8 cellular contexts compared by ENCODE assay signal in genomic region chr22:38203855-38204497, GRCh38. TPM values are rescaled to one million over a fixed set of nuclear protein-coding genes. Genes with fewer than 3 reads are reported as not detected.
DNase-seq lines count a peak whose midpoint lies in the region; ATAC-seq and TF ChIP-seq lines count a peak whose summit lies in the region.

No MANE protein-coding gene starts in this region.

- H3K4me3 ChIP-seq in esophagus muscularis mucosa (peak overlapping the region in 3 of 4 donors; percentile 73 to 92 (median 84)), gastrocnemius medialis (peak overlapping the region in 3 of 4 donors; percentile 73 to 91 (median 86))

- peaks cover 0 to 10% (median 0%) of the 10 kb centered on the region in 4 donors for H3K27me3 ChIP-seq in esophagus muscularis mucosa
- H3K27me3 ChIP-seq in gastrocnemius medialis: no peaks in the 10 kb centered on the region

- ATAC-seq in gastrocnemius medialis: no peak
- no peak for ATAC-seq in GM18519 (IDR thresholded peaks at IDR 0.05; ENCODE audit: low FRiP score, unreplicated experiment)

- 89% methylated on average over 3 of the region's 3 CpGs for WGBS in esophagus muscularis mucosa

- no peak for TF ChIP-seq EP300 in esophagus muscularis mucosa (IDR thresholded peaks at IDR 0.05)

- peak; percentile 72 for DNase-seq in EH (ENCODE audit: low read depth)
- DNase-seq in RKO (ENCODE audit: low spot score): peak; percentile 53
- no peak for DNase-seq in esophagus muscularis mucosa (ENCODE audit: extremely low spot score)
- no peak for DNase-seq in gastrocnemius medialis
- DNase-seq in 8988T: no peak
- DNase-seq in NCI-H2029 treated with DMSO at 0.1 percent for 48 hours (lab: John Stamatoyannopoulos, UW): no peak
- no peak for DNase-seq in stimulated activated CD4-positive, alpha-beta T cell treated with anti-CD3 and anti-CD28 coated beads, Interleukin-12 subunit alpha, Interleukin-12 subunit beta, amount 100 ng/mL, for 4 hours

- H3K27ac ChIP-seq in esophagus muscularis mucosa (replicated peaks in 1 of 4): peak overlapping the region; percentile 93 to 100 (median 99)
- H3K27ac ChIP-seq in gastrocnemius medialis: peak overlapping the region; percentile 95 to 100 (median 96)

- TF ChIP-seq CTCF in esophagus muscularis mucosa (IDR thresholded peaks at IDR 0.05) (no peak), gastrocnemius medialis (IDR thresholded peaks at IDR 0.05 in 4 of 5, conservative IDR thresholded peaks at IDR 0.05 in 1 of 5) (no peak)

- H3K4me1 ChIP-seq in esophagus muscularis mucosa: peaks cover 24 to 42% (median 42%) of the 10 kb centered on the region in 4 donors
- peaks cover 15 to 25% of the 10 kb centered on the region in 2 donors for H3K4me1 ChIP-seq in gastrocnemius medialis

- in situ Hi-C loops in gastrocnemius medialis (cut with MboI; ENCODE audit: low sequenced_read_pairs in 4 of 4): no loop called here

- H3K9me3 ChIP-seq in esophagus muscularis mucosa: no peaks in the 10 kb centered on the region
- H3K9me3 ChIP-seq in gastrocnemius medialis: no peaks in the 10 kb centered on the region

- intact Hi-C loops in esophagus muscularis mucosa (cut with DNase I) (loop anchor here (5.0 kb wide), 1 partner anchor 113 kb away; the partner anchor contains the start of gene CSNK1E), gastrocnemius medialis (cut with DNase I; ENCODE audit: low total_unique reads) (loop anchor here (5.0 to 10.0 kb wide), 3 partner anchors 68 to 113 kb away; partner anchors contain the start of genes BAIAP2L2, CSNK1E and TMEM184B)

- TF ChIP-seq POLR2A in esophagus muscularis mucosa (IDR thresholded peaks at IDR 0.05; ENCODE audit: low read depth): no peak
- TF ChIP-seq POLR2A in gastrocnemius medialis (IDR thresholded peaks at IDR 0.05): no peak

- H3K36me3 ChIP-seq in esophagus muscularis mucosa: no peaks in the 10 kb centered on the region
- peaks cover 0 to 5% of the 10 kb centered on the region in 2 donors for H3K36me3 ChIP-seq in gastrocnemius medialis

RNA-seq across cellular contexts. Expression of gene MAFF, which starts 2.2 kb away (rescaled TPM):
- total RNA-seq in esophagus muscularis mucosa (100 to 1,000 TPM in 1 of 4 donors, 10 to 100 TPM in 3; 26.2 to 182 (median 54.3) TPM), gastrocnemius medialis (100 to 1,000 TPM in 1 of 4 donors, 10 to 100 TPM in 3; 19.3 to 448 (median 33.4) TPM)

RNA-seq across cellular contexts. Expression of gene PLA2G6, which starts 22.3 kb away (rescaled TPM):
- 10 to 100 TPM; 13.9 to 18.3 (median 15.6) TPM for total RNA-seq in esophagus muscularis mucosa
- 10 to 100 TPM in 2 of 4 donors, 1 to 10 TPM in 2; 9.1 to 19.5 (median 12.1) TPM for total RNA-seq in gastrocnemius medialis

Comparison
In these comparisons a context has a peak if more than half of its experiments do, and no peak if none do; other contexts are left out.
1. DNase-seq: peak in EH (single experiment) and RKO (single experiment); none in esophagus muscularis mucosa (single experiment), gastrocnemius medialis (0 of 2), 8988T (single experiment), NCI-H2029 treated with DMSO at 0.1 percent for 48 hours (single experiment) and stimulated activated CD4-positive, alpha-beta T cell treated with anti-CD3 and anti-CD28 coated beads, Interleukin-12 subunit alpha, Interleukin-12 subunit beta, amount 100 ng/mL, for 4 hours (single experiment).